In genomic region chr3:45887759-45888511, GRCh38 we compare ENCODE assay signal across 1 cellular context.
TF ChIP-seq lines count a peak whose summit lies in the region.

No MANE protein-coding gene starts in this region.

TF ChIP-seq in K562, 482 proteins besides CTCF, POLR2A, EP300 and RAD21:
- TF ChIP-seq RBM25 (IDR thresholded peaks at IDR 0.05; ENCODE audit: low read depth, low read length, severe bottlenecking) (peak; percentile 48), ZFP36 (IDR thresholded peaks at IDR 0.05; ENCODE audit: low read depth, low read length, partially characterized antibody) (peak; percentile 92), XRCC4 (IDR thresholded peaks at IDR 0.05; ENCODE audit: extremely low read depth, insufficient read depth, insufficient read length) (no peak), NR3C1 (CRISPR knock-in tag; IDR thresholded peaks at IDR 0.05) (no peak), MYNN (IDR thresholded peaks at IDR 0.05) (no peak), MYNN (CRISPR knock-in tag; IDR thresholded peaks at IDR 0.05) (no peak), CBFA2T3 (IDR thresholded peaks at IDR 0.05) (no peak)
- TF ChIP-seq, protein P1, sequence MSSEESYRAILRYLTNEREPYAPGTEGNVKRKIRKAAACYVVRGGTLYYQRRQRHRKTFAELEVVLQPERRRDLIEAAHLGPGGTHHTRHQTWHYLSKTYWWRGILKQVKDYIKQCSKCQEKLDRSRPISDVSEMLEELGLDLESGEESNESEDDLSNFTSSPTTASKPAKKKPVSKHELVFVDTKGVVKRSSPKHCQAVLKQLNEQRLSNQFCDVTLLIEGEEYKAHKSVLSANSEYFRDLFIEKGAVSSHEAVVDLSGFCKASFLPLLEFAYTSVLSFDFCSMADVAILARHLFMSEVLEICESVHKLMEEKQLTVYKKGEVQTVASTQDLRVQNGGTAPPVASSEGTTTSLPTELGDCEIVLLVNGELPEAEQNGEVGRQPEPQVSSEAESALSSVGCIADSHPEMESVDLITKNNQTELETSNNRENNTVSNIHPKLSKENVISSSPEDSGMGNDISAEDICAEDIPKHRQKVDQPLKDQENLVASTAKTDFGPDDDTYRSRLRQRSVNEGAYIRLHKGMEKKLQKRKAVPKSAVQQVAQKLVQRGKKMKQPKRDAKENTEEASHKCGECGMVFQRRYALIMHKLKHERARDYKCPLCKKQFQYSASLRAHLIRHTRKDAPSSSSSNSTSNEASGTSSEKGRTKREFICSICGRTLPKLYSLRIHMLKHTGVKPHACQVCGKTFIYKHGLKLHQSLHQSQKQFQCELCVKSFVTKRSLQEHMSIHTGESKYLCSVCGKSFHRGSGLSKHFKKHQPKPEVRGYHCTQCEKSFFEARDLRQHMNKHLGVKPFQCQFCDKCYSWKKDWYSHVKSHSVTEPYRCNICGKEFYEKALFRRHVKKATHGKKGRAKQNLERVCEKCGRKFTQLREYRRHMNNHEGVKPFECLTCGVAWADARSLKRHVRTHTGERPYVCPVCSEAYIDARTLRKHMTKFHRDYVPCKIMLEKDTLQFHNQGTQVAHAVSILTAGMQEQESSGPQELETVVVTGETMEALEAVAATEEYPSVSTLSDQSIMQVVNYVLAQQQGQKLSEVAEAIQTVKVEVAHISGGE (CRISPR knock-in tag; IDR thresholded peaks at IDR 0.05), result no peak
- TF ChIP-seq, protein P2, sequence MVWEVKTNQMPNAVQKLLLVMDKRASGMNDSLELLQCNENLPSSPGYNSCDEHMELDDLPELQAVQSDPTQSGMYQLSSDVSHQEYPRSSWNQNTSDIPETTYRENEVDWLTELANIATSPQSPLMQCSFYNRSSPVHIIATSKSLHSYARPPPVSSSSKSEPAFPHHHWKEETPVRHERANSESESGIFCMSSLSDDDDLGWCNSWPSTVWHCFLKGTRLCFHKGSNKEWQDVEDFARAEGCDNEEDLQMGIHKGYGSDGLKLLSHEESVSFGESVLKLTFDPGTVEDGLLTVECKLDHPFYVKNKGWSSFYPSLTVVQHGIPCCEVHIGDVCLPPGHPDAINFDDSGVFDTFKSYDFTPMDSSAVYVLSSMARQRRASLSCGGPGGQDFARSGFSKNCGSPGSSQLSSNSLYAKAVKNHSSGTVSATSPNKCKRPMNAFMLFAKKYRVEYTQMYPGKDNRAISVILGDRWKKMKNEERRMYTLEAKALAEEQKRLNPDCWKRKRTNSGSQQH (CRISPR knock-in tag; IDR thresholded peaks at IDR 0.05), result no peak
TF ChIP-seq in K562: peak in this region for 2.
